10 cellular contexts compared by ENCODE assay signal in genomic region chr5:55604611-55605067, GRCh38.
A peak's percentile ranks its signal among the peaks of the same experiment; 100 is the strongest.
DNase-seq lines count a peak whose midpoint lies in the region; ATAC-seq and TF ChIP-seq lines count a peak whose summit lies in the region.
"Had no signal": no experiment of that assay in that cellular context is flagged by ENCODE, and none has a peak within 500 bp of the region (broad histone marks: within the 10 kb centered on the region; RNA-seq: fewer than 3 reads in every experiment).

No MANE protein-coding gene starts in this region.

- no peaks in the 10 kb centered on the region for H3K79me2 ChIP-seq in osteoblast (ENCODE audit: insufficient read depth, low read length)

- CTCF ChIA-PET in AG04450 (lab: Charles Lee) = interaction anchor here (0.6 kb wide), 1 partner anchor 97 kb away, joined by 3 read pairs; no protein-coding TSS in a partner anchor

- H3K36me3 ChIP-seq in osteoblast (ENCODE audit: insufficient read depth, low read length) = no peaks in the 10 kb centered on the region

- peak overlapping the region; percentile 82 for H2AFZ ChIP-seq in osteoblast (ENCODE audit: low read length)

- no peak for TF ChIP-seq CTCF in AG04450 (IDR thresholded peaks at IDR 0.05; ENCODE audit: low read depth, low read length)
- TF ChIP-seq CTCF in epithelial cell of proximal tubule (conservative IDR thresholded peaks at IDR 0.05; ENCODE audit: low read depth, low read length) = no peak
- TF ChIP-seq CTCF in osteoblast (IDR thresholded peaks at IDR 0.05; ENCODE audit: extremely low read depth, low read depth, low read length) = no peak

- DNase-seq in AG04450 (ENCODE audit: low read depth, low spot score) (no peak), RKO (ENCODE audit: low spot score) (peak; percentile 16), epithelial cell of proximal tubule (ENCODE audit: low read depth) (peak; percentile 15), osteoblast (ENCODE audit: insufficient read length, low spot score, missing footprints) (peak; percentile 67), GM19238 (ENCODE audit: insufficient read length, low spot score) (no peak), pons (ENCODE audit: low spot score) (no peak), mucosa of gallbladder (ENCODE audit: low spot score) (no peak)
- DNase-seq: stimulated activated CD4-positive, alpha-beta T cell treated with anti-CD3 and anti-CD28 coated beads, Interleukin-4, amount 100 ng/mL, for 4 hours; T-cell had no signal

- H3K4me1 ChIP-seq in osteoblast (ENCODE audit: insufficient read depth, low read length) = peaks cover 48% of the 10 kb centered on the region

- no peaks in the 10 kb centered on the region for H4K20me1 ChIP-seq in osteoblast (ENCODE audit: insufficient read depth, low read length)

- POLR2A ChIA-PET in AG04450 (lab: Yijun Ruan, JAX) = no interaction called here

- H3K27ac ChIP-seq in AG04450 (ENCODE audit: low read depth, low read length) = peak overlapping the region; percentile 95
- peak overlapping the region; percentile 82 for H3K27ac ChIP-seq in osteoblast (ENCODE audit: low read depth, low read length)

- no peak for ATAC-seq in GM18873 (IDR thresholded peaks at IDR 0.05; ENCODE audit: low FRiP score, unreplicated experiment)
- ATAC-seq: T-cell had no signal

- no peaks in the 10 kb centered on the region for H3K9me3 ChIP-seq in AG04450 (ENCODE audit: control insufficient read depth, insufficient read depth, low read length)
- no peaks in the 10 kb centered on the region for H3K9me3 ChIP-seq in osteoblast (ENCODE audit: low read depth, low read length)

- H3K4me2 ChIP-seq in osteoblast (ENCODE audit: insufficient read depth, low read length) = peak overlapping the region; percentile 16

- H3K4me3 ChIP-seq in AG04450 (ENCODE audit: low read depth, low read length) (no peak overlapping the region), epithelial cell of proximal tubule (ENCODE audit: low read depth, low read length) (no peak overlapping the region), osteoblast (ENCODE audit: insufficient read depth, low read length) (no peak overlapping the region)

- H3K27me3 ChIP-seq in AG04450 (ENCODE audit: control insufficient read depth, insufficient read depth, low read length) (no peaks in the 10 kb centered on the region), osteoblast (ENCODE audit: insufficient read depth, low read length) (no peaks in the 10 kb centered on the region)

Comparison
In these comparisons a context has a peak if more than half of its experiments do, and no peak if none do; other contexts are left out.
1. DNase-seq: peak in RKO (single experiment), epithelial cell of proximal tubule (single experiment) and osteoblast (single experiment); none in AG04450 (single experiment), GM19238 (single experiment), pons (single experiment) and mucosa of gallbladder (single experiment).